32 cellular contexts compared by ENCODE assay signal in the genomic region with DNA sequence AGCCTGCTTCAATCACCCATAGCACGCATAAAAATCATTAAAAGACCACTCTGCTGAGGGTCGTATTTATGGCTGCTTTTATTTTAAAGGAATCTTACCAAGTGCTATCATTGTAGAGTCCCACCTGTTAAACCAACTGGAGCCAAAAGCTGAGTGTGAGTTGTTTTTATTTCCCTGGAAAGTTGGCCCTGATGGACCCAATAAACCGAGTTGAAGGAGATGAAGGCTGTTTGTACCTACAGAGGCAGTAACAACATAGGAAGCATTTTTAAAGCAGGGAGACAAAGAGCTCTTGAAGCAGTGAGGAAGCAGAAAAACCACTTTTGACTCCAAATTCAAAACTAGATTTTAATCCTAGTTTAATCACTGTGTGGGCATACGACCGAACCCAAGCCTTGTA.
"Had no signal": no experiment of that assay in that cellular context is flagged by ENCODE, and none has a peak within 500 bp of the region (broad histone marks: within the 10 kb centered on the region; RNA-seq: fewer than 3 reads in every experiment).

No MANE protein-coding gene starts in this region.

- H3K27me3 ChIP-seq: adrenal gland, body of pancreas, cardiac muscle cell, esophagus muscularis mucosa, foreskin keratinocyte, gastrocnemius medialis, heart left ventricle had no signal

- H3K36me3 ChIP-seq: adrenal gland, cardiac muscle cell, esophagus muscularis mucosa, gastrocnemius medialis, heart left ventricle had no signal

- H3K36me3 Mint-ChIP-seq: activated naive CD4-positive, alpha-beta T cell treated with anti-CD3 and anti-CD28 coated beads, Interleukin-2, amount 10 ng/mL, durations not matched to agents 7 days and 5 days; activated naive CD4-positive, alpha-beta T cell treated with anti-CD3 and anti-CD28 coated beads, Interleukin-2, amount 50 U/mL, for 72 hours; WTC11 had no signal

- H3K27ac Mint-ChIP-seq: activated CD4-positive, alpha-beta memory T cell treated with anti-CD3 and anti-CD28 coated beads, Interleukin-2, amount 10 ng/mL, durations not matched to agents 7 days and 5 days; activated CD4-positive, alpha-beta T cell treated with anti-CD3 and anti-CD28 coated beads, Interleukin-2, amount 10 ng/mL, durations not matched to agents 7 days and 5 days; activated naive CD4-positive, alpha-beta T cell treated with anti-CD3 and anti-CD28 coated beads, Interleukin-2, amount 10 ng/mL, durations not matched to agents 7 days and 5 days; activated naive CD4-positive, alpha-beta T cell treated with anti-CD3 and anti-CD28 coated beads, Interleukin-2, amount 50 U/mL, for 72 hours; activated T-cell treated with anti-CD3 and anti-CD28 coated beads, Interleukin-2, amount 50 U/mL, for 24 hours; activated T-cell treated with anti-CD3 and anti-CD28 coated beads, Interleukin-2, amount 50 U/mL, for 72 hours; effector memory CD8-positive, alpha-beta T cell had no signal

- H3K4me1 ChIP-seq: adrenal gland, body of pancreas, gastrocnemius medialis had no signal

- DNase-seq: activated CD4-positive, alpha-beta memory T cell treated with anti-CD3 and anti-CD28 coated beads, Interleukin-2, amount 10 ng/mL, durations not matched to agents 7 days and 5 days; activated CD4-positive, alpha-beta T cell treated with anti-CD3 and anti-CD28 coated beads for 1 hour; activated CD4-positive, alpha-beta T cell treated with anti-CD3 and anti-CD28 coated beads for 4 hours; activated CD4-positive, alpha-beta T cell treated with anti-CD3 and anti-CD28 coated beads, Interleukin-2, amount 10 ng/mL, durations not matched to agents 7 days and 5 days; activated CD4-positive, alpha-beta T cell treated with anti-CD3 and anti-CD28 coated beads, Interleukin-2, amount 50 U/mL, for 4 hours; activated CD8-positive, alpha-beta memory T cell treated with anti-CD3 and anti-CD28 coated beads, Interleukin-2, amount 50 U/mL, for 48 hours; activated gamma-delta T cell; activated naive CD4-positive, alpha-beta T cell; activated naive CD4-positive, alpha-beta T cell treated with anti-CD3 and anti-CD28 coated beads, Interleukin-2, amount 10 ng/mL, durations not matched to agents 7 days and 5 days; activated T-cell treated with anti-CD3 and anti-CD28 coated beads for 4 hours; activated T-cell treated with anti-CD3 and anti-CD28 coated beads, Interleukin-2, amount 50 U/mL, for 24 hours; activated T-cell treated with anti-CD3 and anti-CD28 coated beads, Interleukin-2, amount 50 U/mL, for 72 hours; adrenal gland; amygdala; aorta; body of pancreas; central memory CD4-positive, alpha-beta T cell; cerebellar nuclear complex; cortex of kidney; dermis blood vessel endothelial cell; effector CD4-positive, alpha-beta T cell; effector memory CD8-positive, alpha-beta T cell; erythroblast; foreskin keratinocyte; gastrocnemius medialis; glutamatergic neuron; heart left ventricle; T-helper 2 cell had no signal

- H3K27ac ChIP-seq: adrenal gland, body of pancreas, cardiac muscle cell, esophagus muscularis mucosa, foreskin keratinocyte, gastrocnemius medialis, heart left ventricle had no signal

- H3K4me3 ChIP-seq: adrenal gland, body of pancreas, cardiac muscle cell, esophagus muscularis mucosa, gastrocnemius medialis, heart left ventricle had no signal

- H3K4me3 Mint-ChIP-seq: activated CD4-positive, alpha-beta memory T cell treated with anti-CD3 and anti-CD28 coated beads, Interleukin-2, amount 10 ng/mL, durations not matched to agents 7 days and 5 days; activated CD4-positive, alpha-beta T cell treated with anti-CD3 and anti-CD28 coated beads, Interleukin-2, amount 10 ng/mL, durations not matched to agents 7 days and 5 days; activated naive CD4-positive, alpha-beta T cell treated with anti-CD3 and anti-CD28 coated beads, Interleukin-2, amount 10 ng/mL, durations not matched to agents 7 days and 5 days; activated T-cell treated with anti-CD3 and anti-CD28 coated beads, Interleukin-2, amount 50 U/mL, for 24 hours; activated T-cell treated with anti-CD3 and anti-CD28 coated beads, Interleukin-2, amount 50 U/mL, for 72 hours; effector memory CD8-positive, alpha-beta T cell; WTC11 had no signal

- H3K9me3 Mint-ChIP-seq: activated CD4-positive, alpha-beta memory T cell treated with anti-CD3 and anti-CD28 coated beads, Interleukin-2, amount 10 ng/mL, durations not matched to agents 7 days and 5 days; activated CD4-positive, alpha-beta T cell treated with anti-CD3 and anti-CD28 coated beads, Interleukin-2, amount 10 ng/mL, durations not matched to agents 7 days and 5 days; activated naive CD4-positive, alpha-beta T cell treated with anti-CD3 and anti-CD28 coated beads, Interleukin-2, amount 10 ng/mL, durations not matched to agents 7 days and 5 days; activated naive CD4-positive, alpha-beta T cell treated with anti-CD3 and anti-CD28 coated beads, Interleukin-2, amount 50 U/mL, for 72 hours; activated T-cell treated with anti-CD3 and anti-CD28 coated beads, Interleukin-2, amount 50 U/mL, for 24 hours; activated T-cell treated with anti-CD3 and anti-CD28 coated beads, Interleukin-2, amount 50 U/mL, for 72 hours; effector memory CD8-positive, alpha-beta T cell; WTC11 had no signal

- ATAC-seq: activated naive CD4-positive, alpha-beta T cell treated with anti-CD3 and anti-CD28 coated beads, Interleukin-2, amount 50 U/mL, for 72 hours; activated T-cell treated with anti-CD3 and anti-CD28 coated beads, Interleukin-2, amount 50 U/mL, for 72 hours; body of pancreas; effector memory CD8-positive, alpha-beta T cell; foreskin keratinocyte; gastrocnemius medialis; heart left ventricle had no signal

- H3K9me3 ChIP-seq: adrenal gland, body of pancreas, esophagus muscularis mucosa, gastrocnemius medialis, heart left ventricle had no signal
